In genomic region chr2:65057391-65058052, GRCh38 we compare ENCODE assay signal across 8 cellular contexts. TPM values are rescaled to one million over a fixed set of nuclear protein-coding genes. Genes with fewer than 3 reads are reported as not detected.
DNase-seq lines count a peak whose midpoint lies in the region; ATAC-seq and TF ChIP-seq lines count a peak whose summit lies in the region.

No MANE protein-coding gene starts in this region.

- H3K4me1 Mint-ChIP-seq in Caco-2 (ENCODE audit: low read depth, unreplicated experiment): peaks cover 19% of the 10 kb centered on the region
- H3K4me1 Mint-ChIP-seq in activated T-helper 17 cell treated with anti-CD3 and anti-CD28 coated beads, Interleukin-2, amount 50 U/mL, for 72 hours: peaks cover 31% of the 10 kb centered on the region

- H3K27ac Mint-ChIP-seq in Caco-2 (ENCODE audit: unreplicated experiment): peak overlapping the region; percentile 42
- H3K27ac Mint-ChIP-seq in activated T-helper 17 cell treated with anti-CD3 and anti-CD28 coated beads, Interleukin-2, amount 50 U/mL, for 72 hours: peak overlapping the region; percentile 85

- no peaks in the 10 kb centered on the region for H3K9me3 ChIP-seq in Caco-2
- no peaks in the 10 kb centered on the region for H3K9me3 ChIP-seq in gastroesophageal sphincter
- no peaks in the 10 kb centered on the region for H3K9me3 ChIP-seq in skeletal muscle tissue (ENCODE audit: control insufficient read depth in 3 of 3, low read length in 3 of 3)

- ATAC-seq in GM21825 (IDR thresholded peaks at IDR 0.05; ENCODE audit: unreplicated experiment) (peak; percentile 21), gastroesophageal sphincter (no peak), HG03039 (IDR thresholded peaks at IDR 0.05; ENCODE audit: unreplicated experiment) (no peak), HG03139 (IDR thresholded peaks at IDR 0.05; ENCODE audit: unreplicated experiment) (no peak)
- ATAC-seq in activated T-helper 17 cell treated with anti-CD3 and anti-CD28 coated beads, Interleukin-2, amount 50 U/mL, for 72 hours (replicated peaks): peak; percentile 61

- TF ChIP-seq EP300 in gastroesophageal sphincter (IDR thresholded peaks at IDR 0.05): no peak

- H3K27me3 Mint-ChIP-seq in Caco-2 (ENCODE audit: insufficient read depth, unreplicated experiment): no peaks in the 10 kb centered on the region
- H3K27me3 Mint-ChIP-seq in activated T-helper 17 cell treated with anti-CD3 and anti-CD28 coated beads, Interleukin-2, amount 50 U/mL, for 72 hours: no peaks in the 10 kb centered on the region

- DNase-seq in Caco-2: no peak
- peak; percentile 4 for DNase-seq in NCI-H2227 treated with DMSO at 0.1 percent for 48 hours (lab: John Stamatoyannopoulos, UW)

- POLR2A ChIA-PET in Caco-2 (lab: Charles Lee): interaction anchor here (0.6 to 1.8 kb wide), 4 partner anchors 18 to 533 kb away, joined by 3 to 5 read pairs (median 4); partner anchors contain the start of genes ACTR2 and RAB1A

- H3K4me3 Mint-ChIP-seq in Caco-2 (ENCODE audit: unreplicated experiment): peak overlapping the region; percentile 99
- peak overlapping the region; percentile 94 for H3K4me3 Mint-ChIP-seq in activated T-helper 17 cell treated with anti-CD3 and anti-CD28 coated beads, Interleukin-2, amount 50 U/mL, for 72 hours

- H3K36me3 Mint-ChIP-seq in Caco-2 (ENCODE audit: insufficient read depth, unreplicated experiment): peaks cover 14% of the 10 kb centered on the region
- H3K36me3 Mint-ChIP-seq in activated T-helper 17 cell treated with anti-CD3 and anti-CD28 coated beads, Interleukin-2, amount 50 U/mL, for 72 hours (ENCODE audit: low read depth): no peaks in the 10 kb centered on the region

- H3K4me1 ChIP-seq in Caco-2: peaks cover 22% of the 10 kb centered on the region
- peaks cover 0 to 63% (median 9%) of the 10 kb centered on the region in 3 donors for H3K4me1 ChIP-seq in gastroesophageal sphincter
- H3K4me1 ChIP-seq in skeletal muscle tissue (ENCODE audit: control insufficient read depth in 3 of 3, insufficient read depth in 3 of 3, low read length in 3 of 3): peaks cover 52 to 63% (median 52%) of the 10 kb centered on the region in 3 donors

- 40 to 51% methylated on average over 4 to 6 of the region's 6 CpGs for WGBS in gastroesophageal sphincter (ENCODE audit: low coverage in 1 of 2), 2 donors

- peak overlapping the region in 3 of 4 donors; percentile 90 to 94 (median 94) for H3K27ac ChIP-seq in gastroesophageal sphincter
- H3K27ac ChIP-seq in skeletal muscle tissue (ENCODE audit: low read depth, low read length): peak overlapping the region; percentile 93

- H3K36me3 ChIP-seq in Caco-2 (ENCODE audit: control insufficient read depth, insufficient read depth, low read length): no peaks in the 10 kb centered on the region; the same call in 1 of the 2 replicates
- no peaks in the 10 kb centered on the region for H3K36me3 ChIP-seq in gastroesophageal sphincter
- no peaks in the 10 kb centered on the region for H3K36me3 ChIP-seq in skeletal muscle tissue (ENCODE audit: control insufficient read depth in 3 of 3, insufficient read depth in 3 of 3, low read length in 3 of 3)

- BruUV-seq in Caco-2 (replicated peaks; lab: Mats Ljungman, UMichigan): TSS peak; percentile 43

- intact Hi-C loops in Caco-2 (cut with micrococcal nuclease; ENCODE audit: unreplicated experiment): loop anchor here (2.0 kb wide), 1 partner anchor 73 kb away; the partner anchor contains the start of gene RAB1A

- TF ChIP-seq CTCF in Caco-2 (IDR thresholded peaks at IDR 0.05; ENCODE audit: insufficient read depth in 1 of 2, low read depth in 1 of 2, low read length in 1 of 2, severe bottlenecking in 1 of 2, unreplicated experiment in 1 of 2) (no peak), gastroesophageal sphincter (IDR thresholded peaks at IDR 0.05) (no peak)

- peak overlapping the region; percentile 78 for H3K4me3 ChIP-seq in Caco-2 (ENCODE audit: low read depth, low read length)
- H3K4me3 ChIP-seq in gastroesophageal sphincter: peak overlapping the region; percentile 53 to 91
- H3K4me3 ChIP-seq in skeletal muscle tissue (ENCODE audit: low read length in 3 of 3): peak overlapping the region; percentile 85 to 88 (median 86)

- H3K9ac ChIP-seq in skeletal muscle tissue (ENCODE audit: low read depth in 1 of 3, low read length in 3 of 3): peak overlapping the region; percentile 81 to 91 (median 84)

- no peaks in the 10 kb centered on the region for H3K9me3 Mint-ChIP-seq in Caco-2 (ENCODE audit: unreplicated experiment)
- no peaks in the 10 kb centered on the region for H3K9me3 Mint-ChIP-seq in activated T-helper 17 cell treated with anti-CD3 and anti-CD28 coated beads, Interleukin-2, amount 50 U/mL, for 72 hours

- no peak for TF ChIP-seq POLR2A in gastroesophageal sphincter (IDR thresholded peaks at IDR 0.05)

- CTCF ChIA-PET in Caco-2 (lab: Charles Lee): interaction anchor here (1.2 kb wide), 1 partner anchor 129 kb away, joined by 3 read pairs; no protein-coding TSS in a partner anchor

- H3K27me3 ChIP-seq in Caco-2 (replicated peaks; ENCODE audit: control insufficient read depth, insufficient read depth, low read length) (no peaks in the 10 kb centered on the region), gastroesophageal sphincter (no peaks in the 10 kb centered on the region), skeletal muscle tissue (ENCODE audit: control insufficient read depth in 3 of 3, insufficient read depth in 3 of 3, low read length in 3 of 3) (no peaks in the 10 kb centered on the region)

RNA-seq across cellular contexts. Expression of gene CEP68, which starts 1.3 kb away (rescaled TPM):
- total RNA-seq in Caco-2 (2022) (12.9 and 14.0 TPM in 2 replicates), gastroesophageal sphincter (10 to 100 TPM; 26.3 to 48.9 (median 30.3) TPM), skeletal muscle tissue (27.1 TPM)
- total RNA-seq in activated T-helper 17 cell treated with anti-CD3 and anti-CD28 coated beads, Interleukin-2, amount 50 U/mL, for 72 hours: 10 to 100 TPM in 1 of 2 donors, 1 to 10 TPM in 1; 6.9 to 10.5 TPM

Comparison
In these comparisons a context has a peak if more than half of its experiments do, and no peak if none do; other contexts are left out.
1. ATAC-seq: peak in GM21825 (single experiment) and activated T-helper 17 cell treated with anti-CD3 and anti-CD28 coated beads, Interleukin-2, amount 50 U/mL, for 72 hours (single experiment); none in gastroesophageal sphincter (single experiment), HG03039 (single experiment) and HG03139 (single experiment).
2. Peak in every context shown above with its lines, with median percentiles within 50 percentile points of each other: H3K4me3 ChIP-seq.